In the genomic region with DNA sequence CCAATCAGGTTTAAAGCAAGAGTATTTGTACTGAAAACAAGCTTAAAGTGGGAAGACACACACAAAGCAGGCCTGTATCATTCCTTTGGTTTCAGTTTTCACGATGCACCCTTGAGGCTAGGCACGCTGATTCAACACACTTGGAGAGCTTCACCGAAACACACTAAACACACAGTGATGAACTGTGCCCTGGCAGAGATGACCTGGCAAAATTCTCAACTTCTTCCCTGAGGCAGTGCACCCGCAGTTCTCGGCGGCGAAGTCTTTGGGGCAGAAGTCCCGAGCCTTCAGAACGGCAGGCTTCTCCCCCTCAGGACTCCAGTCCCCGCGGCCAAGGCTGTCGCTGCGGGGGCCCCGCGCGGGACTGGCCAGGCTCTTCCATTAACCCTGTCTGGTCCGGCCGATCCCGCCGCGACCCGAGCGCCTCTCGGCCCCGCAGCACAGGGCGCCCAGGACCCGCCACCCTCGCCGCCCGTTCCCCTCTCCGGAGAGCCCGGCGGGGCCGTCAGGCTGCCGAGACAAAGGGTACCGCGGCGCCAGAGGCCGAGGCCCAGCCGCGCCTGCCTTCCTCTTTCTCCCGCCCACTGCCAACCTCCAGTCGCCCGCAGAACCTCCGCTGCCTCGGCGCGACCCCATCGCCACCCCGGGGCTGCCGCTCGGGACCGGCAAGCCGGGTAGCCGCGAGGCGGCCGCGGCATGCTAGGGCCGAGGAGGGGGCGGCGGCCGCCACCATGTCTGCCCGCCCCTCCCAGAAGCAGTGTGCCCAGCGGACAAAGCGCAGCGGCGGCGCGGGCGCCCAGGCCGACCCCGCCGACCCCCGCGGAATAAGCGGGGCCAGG, we compare ENCODE assay signal across 8 cellular contexts. TPM values are rescaled to one million over a fixed set of nuclear protein-coding genes. Genes with fewer than 3 reads are reported as not detected.
DNase-seq lines count a peak whose midpoint lies in the region; ATAC-seq and TF ChIP-seq lines count a peak whose summit lies in the region.

No MANE protein-coding gene starts in this region.

- peak overlapping the region; percentile 100 for H3K27ac Mint-ChIP-seq in endothelial cell (ENCODE audit: unreplicated experiment)

- no peak for TF ChIP-seq CTCF in endothelial cell (IDR thresholded peaks at IDR 0.05; ENCODE audit: unreplicated experiment)

- H3K4me1 Mint-ChIP-seq in endothelial cell (ENCODE audit: unreplicated experiment), result peaks cover 41% of the 10 kb centered on the region

- H3K36me3 Mint-ChIP-seq in endothelial cell (ENCODE audit: low read depth, unreplicated experiment), result peaks cover 7% of the 10 kb centered on the region

- H3K9me3 Mint-ChIP-seq in endothelial cell (ENCODE audit: unreplicated experiment), result no peaks in the 10 kb centered on the region

- peak overlapping the region; percentile 100 for H3K4me3 Mint-ChIP-seq in endothelial cell (ENCODE audit: unreplicated experiment)

- DNase-seq in activated CD4-positive, CD25-positive, alpha-beta regulatory T cell (lab: John Stamatoyannopoulos, UW), result peak in 3 of 4 experiments; percentile 17 to 39 (median 38)
- no peak for DNase-seq in activated CD4-positive, CD25-positive, alpha-beta regulatory T cell treated with anti-CD3 and anti-CD28 coated beads, Interleukin-2, amount 50 U/mL, for 72 hours
- DNase-seq in NCI-H748 treated with DMSO at 0.1 percent for 48 hours (lab: John Stamatoyannopoulos, UW) (peak; percentile 19), endothelial cell (ENCODE audit: low spot score) (peak; percentile 45), midbrain (lab: John Stamatoyannopoulos, UW) (peak; percentile 33)
- peak; percentile 43 for DNase-seq in activated CD8-positive, alpha-beta memory T cell treated with anti-CD3 and anti-CD28 coated beads, Interleukin-2, amount 50 U/mL, for 4 hours
- peak; percentile 14 to 22 for DNase-seq in stimulated activated CD8-positive, alpha-beta memory T cell treated with anti-CD3 and anti-CD28 coated beads, Interleukin-2, amount 100 ng/mL, for 1 hour (ENCODE audit: low read depth in 2 of 2)

- ATAC-seq in HG02973 (IDR thresholded peaks at IDR 0.05; ENCODE audit: unreplicated experiment), result peak; percentile 24

- peaks cover 11% of the 10 kb centered on the region for H3K27me3 Mint-ChIP-seq in endothelial cell (ENCODE audit: unreplicated experiment)

RNA-seq across cellular contexts. Expression of a gene that starts 0.8 kb away (rescaled TPM):
- total RNA-seq in endothelial cell (ENCODE audit: unreplicated experiment), result 58.5 TPM
